8 cellular contexts compared by ENCODE assay signal in genomic region chr2:138523013-138523672, GRCh38. TPM values are rescaled to one million over a fixed set of nuclear protein-coding genes. Genes with fewer than 3 reads are reported as not detected.
DNase-seq lines count a peak whose midpoint lies in the region; ATAC-seq lines count a peak whose summit lies in the region.
"Not testable (repeated sequence)": the region's sequence is repeated elsewhere in the genome, so short reads cannot be mapped to it uniquely, and the experiment has no call there.

No MANE protein-coding gene starts in this region.

- peak overlapping the region; percentile 69 for H3K27ac Mint-ChIP-seq in activated CD8-positive, alpha-beta memory T cell treated with anti-CD3 and anti-CD28 coated beads, Interleukin-2, amount 10 ng/mL, durations not matched to agents 7 days and 5 days
- peak overlapping the region; percentile 86 for H3K27ac Mint-ChIP-seq in stimulated activated naive B cell treated with anti-CD40 and anti-IgM and Interleukin-4, amounts not matched to agents 10 μg/mL and 1 μg/mL and 100 μg/mL, for 72 hours

- H3K4me1 Mint-ChIP-seq in activated CD8-positive, alpha-beta memory T cell treated with anti-CD3 and anti-CD28 coated beads, Interleukin-2, amount 10 ng/mL, durations not matched to agents 7 days and 5 days = peaks cover 23% of the 10 kb centered on the region
- H3K4me1 Mint-ChIP-seq in stimulated activated naive B cell treated with anti-CD40 and anti-IgM and Interleukin-4, amounts not matched to agents 10 μg/mL and 1 μg/mL and 100 μg/mL, for 72 hours = peaks cover 38 to 70% of the 10 kb centered on the region in 2 donors

- peaks cover 36% of the 10 kb centered on the region for H3K36me3 Mint-ChIP-seq in activated CD8-positive, alpha-beta memory T cell treated with anti-CD3 and anti-CD28 coated beads, Interleukin-2, amount 10 ng/mL, durations not matched to agents 7 days and 5 days
- peaks cover 37 to 52% of the 10 kb centered on the region in 2 donors for H3K36me3 Mint-ChIP-seq in stimulated activated naive B cell treated with anti-CD40 and anti-IgM and Interleukin-4, amounts not matched to agents 10 μg/mL and 1 μg/mL and 100 μg/mL, for 72 hours

- H3K9me3 Mint-ChIP-seq in activated CD8-positive, alpha-beta memory T cell treated with anti-CD3 and anti-CD28 coated beads, Interleukin-2, amount 10 ng/mL, durations not matched to agents 7 days and 5 days (ENCODE audit: low read depth) = not testable (repeated sequence)
- peaks cover 14 to 16% of the 10 kb centered on the region in 2 donors for H3K9me3 Mint-ChIP-seq in stimulated activated naive B cell treated with anti-CD40 and anti-IgM and Interleukin-4, amounts not matched to agents 10 μg/mL and 1 μg/mL and 100 μg/mL, for 72 hours

- not testable (repeated sequence) for H3K27me3 Mint-ChIP-seq in activated CD8-positive, alpha-beta memory T cell treated with anti-CD3 and anti-CD28 coated beads, Interleukin-2, amount 10 ng/mL, durations not matched to agents 7 days and 5 days; stimulated activated naive B cell treated with anti-CD40 and anti-IgM and Interleukin-4, amounts not matched to agents 10 μg/mL and 1 μg/mL and 100 μg/mL, for 72 hours

- CTCF ChIA-PET in activated CD8-positive, alpha-beta memory T cell treated with anti-CD3 and anti-CD28 coated beads, Interleukin-2, amount 10 ng/mL, durations not matched to agents 7 days and 5 days (lab: Charles Lee) = not testable (repeated sequence)

- H3K4me3 Mint-ChIP-seq in activated CD8-positive, alpha-beta memory T cell treated with anti-CD3 and anti-CD28 coated beads, Interleukin-2, amount 10 ng/mL, durations not matched to agents 7 days and 5 days = not testable (repeated sequence)
- peak overlapping the region in 1 of 2 donors; percentile 10 for H3K4me3 Mint-ChIP-seq in stimulated activated naive B cell treated with anti-CD40 and anti-IgM and Interleukin-4, amounts not matched to agents 10 μg/mL and 1 μg/mL and 100 μg/mL, for 72 hours

- not testable (repeated sequence) for DNase-seq in activated CD8-positive, alpha-beta memory T cell treated with anti-CD3 and anti-CD28 coated beads, Interleukin-2, amount 10 ng/mL, durations not matched to agents 7 days and 5 days; stimulated activated naive B cell treated with anti-CD40 and anti-IgM and Interleukin-4, amounts not matched to agents 10 μg/mL and 1 μg/mL and 100 μg/mL, for 72 hours

- ATAC-seq in GM18508 (IDR thresholded peaks at IDR 0.05; ENCODE audit: insufficient read depth, unreplicated experiment) (peak; percentile 30), GM19328 (IDR thresholded peaks at IDR 0.05; ENCODE audit: unreplicated experiment) (peak; percentile 33), GM21526 (IDR thresholded peaks at IDR 0.05; ENCODE audit: low FRiP score, unreplicated experiment) (peak; percentile 47), HG02840 (IDR thresholded peaks at IDR 0.05; ENCODE audit: low FRiP score, unreplicated experiment) (peak; percentile 40), HG03108 (IDR thresholded peaks at IDR 0.05; ENCODE audit: unreplicated experiment) (peak; percentile 32), HG03558 (IDR thresholded peaks at IDR 0.05; ENCODE audit: extremely low read depth, unreplicated experiment) (peak; percentile 22)
- ATAC-seq in activated CD8-positive, alpha-beta memory T cell treated with anti-CD3 and anti-CD28 coated beads, Interleukin-2, amount 10 ng/mL, durations not matched to agents 7 days and 5 days = not testable (repeated sequence)
- ATAC-seq in stimulated activated naive B cell treated with anti-CD40 and anti-IgM and Interleukin-4, amounts not matched to agents 10 μg/mL and 1 μg/mL and 100 μg/mL, for 72 hours (replicated peaks) = peak in 1 of 2 donors; percentile 60

RNA-seq across cellular contexts. Expression of gene SPOPL, which starts 21.6 kb away (rescaled TPM):
- 10 to 100 TPM; 15.2 to 15.3 TPM for total RNA-seq in activated CD8-positive, alpha-beta memory T cell treated with anti-CD3 and anti-CD28 coated beads, Interleukin-2, amount 10 ng/mL, durations not matched to agents 7 days and 5 days
